12 cellular contexts compared by ENCODE assay signal in genomic region chr17:59275618-59276017, GRCh38. TPM values are rescaled to one million over a fixed set of nuclear protein-coding genes. Genes with fewer than 3 reads are reported as not detected.
"Had no signal": no experiment of that assay in that cellular context is flagged by ENCODE, and none has a peak within 500 bp of the region (broad histone marks: within the 10 kb centered on the region; RNA-seq: fewer than 3 reads in every experiment).

No MANE protein-coding gene starts in this region.

- H3K4me1 ChIP-seq: HAP-1 had no signal

- H3K9me3 ChIP-seq: HAP-1 had no signal

- H3K4me2 ChIP-seq: KMS-11 had no signal

- H3K9ac ChIP-seq: GM23248, KMS-11 had no signal

- H2AFZ ChIP-seq: GM23248 had no signal

- FAIRE-seq: HTR-8/SVneo had no signal

- H3K4me3 ChIP-seq: GM23248, HAP-1 had no signal

- H3K36me3 ChIP-seq: HAP-1 had no signal

- DNase-seq: GM23248, GOT3, H7, HFFc6, IMR-90, Karpas-422, KBM-7 had no signal

- H3K27ac ChIP-seq: GM23248, KMS-11 had no signal

- ATAC-seq: HCT116 had no signal

RNA-seq across cellular contexts. Expression of gene GDPD1, which starts 55.3 kb away (rescaled TPM):
- total RNA-seq: HT-29 had no signal
